ENCODE assay signal across 10 cellular contexts in genomic region chrX:6227445-6227820, GRCh38. TPM values are rescaled to one million over a fixed set of nuclear protein-coding genes. Genes with fewer than 3 reads are reported as not detected.
DNase-seq lines count a peak whose midpoint lies in the region; TF ChIP-seq lines count a peak whose summit lies in the region.
"Had no signal": no experiment of that assay in that cellular context is flagged by ENCODE, and none has a peak within 500 bp of the region (broad histone marks: within the 10 kb centered on the region; RNA-seq: fewer than 3 reads in every experiment).

No MANE protein-coding gene starts in this region.

- H3K9me3 ChIP-seq in suprapubic skin, result no peaks in the 10 kb centered on the region
- H3K9me3 ChIP-seq: neutrophil had no signal

- peaks cover 7% of the 10 kb centered on the region for H3K27me3 Mint-ChIP-seq in MCF 10A (ENCODE audit: insufficient read depth, unreplicated experiment)

- DNase-seq in NCI-H1105 (lab: John Stamatoyannopoulos, UW) (peak; percentile 12), MCF 10A (ENCODE audit: unreplicated experiment) (no peak), mesendoderm (peak; percentile 23), suprapubic skin (ENCODE audit: low spot score in 2 of 2) (no peak), iPS-NIHi11 (ENCODE audit: low spot score) (no peak), NCI-H2227 (lab: John Stamatoyannopoulos, UW; ENCODE audit: unreplicated experiment) (no peak)
- DNase-seq in stimulated activated CD4-positive, alpha-beta T cell treated with anti-CD3 and anti-CD28 coated beads, Interleukin-12 subunit alpha, Interleukin-12 subunit beta, amount 100 ng/mL, for 4 hours, result no peak
- no peak for DNase-seq in activated CD8-positive, alpha-beta memory T cell treated with anti-CD3 and anti-CD28 coated beads, Interleukin-2, amount 50 U/mL, for 48 hours
- DNase-seq: activated CD4-positive, alpha-beta T cell treated with anti-CD3 and anti-CD28 coated beads, Interleukin-2, amount 10 ng/mL, durations not matched to agents 24 days and 14 days had no signal

- H2BK5ac ChIP-seq in mesendoderm (ENCODE audit: low read length), result no peak overlapping the region

- peak overlapping the region; percentile 19 for H3K4me2 ChIP-seq in mesendoderm (ENCODE audit: low read length)

- peaks cover 12% of the 10 kb centered on the region for H3K9me3 Mint-ChIP-seq in MCF 10A (ENCODE audit: unreplicated experiment)
- H3K9me3 Mint-ChIP-seq: activated CD4-positive, alpha-beta T cell treated with anti-CD3 and anti-CD28 coated beads, Interleukin-2, amount 10 ng/mL, durations not matched to agents 24 days and 14 days had no signal

- TF ChIP-seq POLR2A in suprapubic skin (IDR thresholded peaks at IDR 0.05), result no peak

- peak overlapping the region; percentile 61 for H3K18ac ChIP-seq in mesendoderm (ENCODE audit: low read length)

- no peaks in the 10 kb centered on the region for H3K79me1 ChIP-seq in mesendoderm (ENCODE audit: low read length)

- H3K4me1 Mint-ChIP-seq in MCF 10A (ENCODE audit: insufficient read depth, unreplicated experiment), result no peaks in the 10 kb centered on the region
- H3K4me1 Mint-ChIP-seq: activated CD4-positive, alpha-beta T cell treated with anti-CD3 and anti-CD28 coated beads, Interleukin-2, amount 10 ng/mL, durations not matched to agents 24 days and 14 days had no signal

- no peak overlapping the region for H2BK120ac ChIP-seq in mesendoderm (ENCODE audit: low read depth, low read length)

- peak overlapping the region; percentile 14 for H3K4me3 Mint-ChIP-seq in MCF 10A (ENCODE audit: unreplicated experiment)
- H3K4me3 Mint-ChIP-seq: activated CD4-positive, alpha-beta T cell treated with anti-CD3 and anti-CD28 coated beads, Interleukin-2, amount 10 ng/mL, durations not matched to agents 24 days and 14 days had no signal

- CTCF ChIA-PET in MCF 10A (lab: Yijun Ruan, JAX), result interaction anchor here (0.7 kb wide), 1 partner anchor 12 kb away, joined by 3 read pairs; no protein-coding TSS in a partner anchor

- H3K4me1 ChIP-seq in mesendoderm (ENCODE audit: control insufficient read depth, low read depth, low read length) (no peaks in the 10 kb centered on the region), suprapubic skin (peaks cover 7% of the 10 kb centered on the region)

- H3K27ac ChIP-seq in mesendoderm (ENCODE audit: low read depth, low read length), result peak overlapping the region; percentile 96
- no peak overlapping the region for H3K27ac ChIP-seq in suprapubic skin
- H3K27ac ChIP-seq: neutrophil had no signal

- peaks cover 26% of the 10 kb centered on the region for H3K79me2 ChIP-seq in mesendoderm (ENCODE audit: control insufficient read depth, insufficient read depth, low read length)

- peak overlapping the region; percentile 7 for H3K4ac ChIP-seq in mesendoderm (ENCODE audit: low read depth, low read length)

- H2BK15ac ChIP-seq in mesendoderm (replicated peaks; ENCODE audit: low read depth), result no peak overlapping the region

- H3K27ac Mint-ChIP-seq in MCF 10A (ENCODE audit: low read depth, unreplicated experiment), result no peak overlapping the region
- H3K27ac Mint-ChIP-seq: activated CD4-positive, alpha-beta T cell treated with anti-CD3 and anti-CD28 coated beads, Interleukin-2, amount 10 ng/mL, durations not matched to agents 24 days and 14 days had no signal

- no CpG with 5 or more reads among the region's 26 CpGs for WGBS in mesendoderm (ENCODE audit: extremely low coverage, insufficient coverage, low lambda C conversion rate)
- WGBS in suprapubic skin, result 2% methylated on average over 23 of the region's 26 CpGs

- no peak for TF ChIP-seq EP300 in suprapubic skin (IDR thresholded peaks at IDR 0.05)

- no peak overlapping the region for H4K5ac ChIP-seq in mesendoderm (ENCODE audit: low read length)

- H3K4me3 ChIP-seq in mesendoderm (ENCODE audit: low read length), result peak overlapping the region; percentile 39
- H3K4me3 ChIP-seq in suprapubic skin, result peak overlapping the region; percentile 39

- no TSS peak for BruUV-seq in MCF 10A (replicated peaks; lab: Mats Ljungman, UMichigan)

- intact Hi-C loops in MCF 10A (cut with micrococcal nuclease), result no loop called here

- no peak overlapping the region for H3K23ac ChIP-seq in mesendoderm (ENCODE audit: low read length)

- no peaks in the 10 kb centered on the region for H3K36me3 ChIP-seq in mesendoderm (ENCODE audit: control insufficient read depth, insufficient read depth, low read length)
- H3K36me3 ChIP-seq in suprapubic skin, result no peaks in the 10 kb centered on the region
- H3K36me3 ChIP-seq: neutrophil had no signal

- peak overlapping the region; percentile 94 for H3K56ac ChIP-seq in mesendoderm (ENCODE audit: low read length)

- no peak for TF ChIP-seq CTCF in MCF 10A (IDR thresholded peaks at IDR 0.05; ENCODE audit: unreplicated experiment)
- TF ChIP-seq CTCF in suprapubic skin (IDR thresholded peaks at IDR 0.05), result no peak

- peak overlapping the region; percentile 83 for H3K9ac ChIP-seq in mesendoderm (ENCODE audit: low read length)

- no peak overlapping the region for H4K8ac ChIP-seq in mesendoderm (ENCODE audit: low read depth, low read length)

- H2AK5ac ChIP-seq in mesendoderm (ENCODE audit: low read length), result no peak overlapping the region

- H3K36me3 Mint-ChIP-seq in MCF 10A (ENCODE audit: insufficient read depth, unreplicated experiment), result no peaks in the 10 kb centered on the region

- H3K27me3 ChIP-seq in mesendoderm (ENCODE audit: insufficient read depth, low read length, poor library complexity) (no peaks in the 10 kb centered on the region), suprapubic skin (peaks cover 18% of the 10 kb centered on the region)

- POLR2A ChIA-PET in MCF 10A (lab: Yijun Ruan, JAX), result no interaction called here

RNA-seq across cellular contexts. Expression of gene NLGN4X, which starts 1.2 kb away (rescaled TPM):
- total RNA-seq in MCF 10A (2022), result 1.6 and 2.2 TPM in 2 replicates
- polyA plus RNA-seq in mesendoderm (2013, experiment 1 of 2), result 42.9 TPM
- polyA plus RNA-seq in mesendoderm (2013, experiment 2 of 2), result 42.3 TPM
- total RNA-seq in suprapubic skin, result 1 to 10 TPM in 2 of 4 donors, under 1 TPM in 2; 0.64 to 1.8 (median 1.2) TPM
- total RNA-seq: activated CD4-positive, alpha-beta T cell treated with anti-CD3 and anti-CD28 coated beads, Interleukin-2, amount 10 ng/mL, durations not matched to agents 24 days and 14 days had no signal

Comparison
In these comparisons a context has a peak if more than half of its experiments do, and no peak if none do; other contexts are left out.
1. DNase-seq: peak in NCI-H1105 (single experiment) and mesendoderm (single experiment); none in MCF 10A (single experiment), suprapubic skin (0 of 2), stimulated activated CD4-positive, alpha-beta T cell treated with anti-CD3 and anti-CD28 coated beads, Interleukin-12 subunit alpha, Interleukin-12 subunit beta, amount 100 ng/mL, for 4 hours (single experiment), iPS-NIHi11 (single experiment), NCI-H2227 (single experiment) and activated CD8-positive, alpha-beta memory T cell treated with anti-CD3 and anti-CD28 coated beads, Interleukin-2, amount 50 U/mL, for 48 hours (single experiment).